Comparison of ENCODE assay signal across 21 cellular contexts in genomic region chrX:88886908-88887307, GRCh38.
"Had no signal": no experiment of that assay in that cellular context is flagged by ENCODE, and none has a peak within 500 bp of the region (broad histone marks: within the 10 kb centered on the region; RNA-seq: fewer than 3 reads in every experiment).

No MANE protein-coding gene starts in this region.

- ATAC-seq: activated CD8-positive, alpha-beta T cell treated with anti-CD3 and anti-CD28 coated beads, Interleukin-2, amount 10 ng/mL, durations not matched to agents 7 days and 5 days; activated naive CD4-positive, alpha-beta T cell treated with anti-CD3 and anti-CD28 coated beads, Interleukin-2, amount 50 U/mL, for 72 hours; gastrocnemius medialis; left colon; mucosa of descending colon; right cardiac atrium; upper lobe of right lung had no signal

- H3K4me1 Mint-ChIP-seq: central memory CD8-positive, alpha-beta T cell; nephron progenitor cell had no signal

- H3K36me3 ChIP-seq: brain microvascular endothelial cell, esophagus squamous epithelium, gastrocnemius medialis, upper lobe of right lung had no signal

- DNase-seq: activated CD4-positive, alpha-beta T cell treated with anti-CD3 and anti-CD28 coated beads for 1 hour; activated CD4-positive, alpha-beta T cell treated with anti-CD3 and anti-CD28 coated beads, Interleukin-2, amount 50 U/mL, for 1 hour; activated CD8-positive, alpha-beta T cell treated with anti-CD3 and anti-CD28 coated beads, Interleukin-2, amount 10 ng/mL, durations not matched to agents 7 days and 5 days; activated gamma-delta T cell treated with Interleukin-2 at 50 U/mL for 16 hours; aorta; brain microvascular endothelial cell; effector memory CD4-positive, alpha-beta T cell; esophagus squamous epithelium; gastrocnemius medialis; head of caudate nucleus; left colon; mesenchymal stem cell; mucosa of descending colon; nephron progenitor cell; right cardiac atrium; stimulated activated CD4-positive, alpha-beta T cell treated with anti-CD3 and anti-CD28 coated beads, Interleukin-4, amount 100 ng/mL, for 24 hours; stimulated activated naive CD4-positive, alpha-beta T cell treated with Interleukin-2 at 50 U/mL for 16 hours; upper lobe of right lung had no signal

- H3K36me3 Mint-ChIP-seq: activated naive CD4-positive, alpha-beta T cell treated with anti-CD3 and anti-CD28 coated beads, Interleukin-2, amount 50 U/mL, for 72 hours had no signal

- H3K79me2 ChIP-seq: parathyroid adenoma had no signal

- H3K27me3 Mint-ChIP-seq: central memory CD8-positive, alpha-beta T cell had no signal

- H2AFZ ChIP-seq: parathyroid adenoma had no signal

- H3K4me3 ChIP-seq: esophagus squamous epithelium, gastrocnemius medialis, mucosa of descending colon, upper lobe of right lung had no signal

- H3K27ac ChIP-seq: brain microvascular endothelial cell, esophagus squamous epithelium, gastrocnemius medialis, parathyroid adenoma, upper lobe of right lung had no signal

- H3K4me1 ChIP-seq: esophagus squamous epithelium, gastrocnemius medialis, parathyroid adenoma, upper lobe of right lung had no signal

- H3K9me3 ChIP-seq: esophagus squamous epithelium, gastrocnemius medialis, mucosa of descending colon, upper lobe of right lung had no signal

- H3K4me3 Mint-ChIP-seq: activated CD8-positive, alpha-beta T cell treated with anti-CD3 and anti-CD28 coated beads, Interleukin-2, amount 10 ng/mL, durations not matched to agents 7 days and 5 days; central memory CD8-positive, alpha-beta T cell; nephron progenitor cell had no signal

- H3K9ac ChIP-seq: parathyroid adenoma had no signal

- H3K27ac Mint-ChIP-seq: activated CD8-positive, alpha-beta T cell treated with anti-CD3 and anti-CD28 coated beads, Interleukin-2, amount 10 ng/mL, durations not matched to agents 7 days and 5 days; activated naive CD4-positive, alpha-beta T cell treated with anti-CD3 and anti-CD28 coated beads, Interleukin-2, amount 50 U/mL, for 72 hours; nephron progenitor cell had no signal

- H3K27me3 ChIP-seq: brain microvascular endothelial cell, esophagus squamous epithelium, gastrocnemius medialis, upper lobe of right lung had no signal

- H3K9me3 Mint-ChIP-seq: activated naive CD4-positive, alpha-beta T cell treated with anti-CD3 and anti-CD28 coated beads, Interleukin-2, amount 50 U/mL, for 72 hours; nephron progenitor cell had no signal
